8 cellular contexts compared by ENCODE assay signal in genomic region chr12:21500786-21501257, GRCh38. TPM values are rescaled to one million over a fixed set of nuclear protein-coding genes. Genes with fewer than 3 reads are reported as not detected.
DNase-seq lines count a peak whose midpoint lies in the region; ATAC-seq and TF ChIP-seq lines count a peak whose summit lies in the region.

No MANE protein-coding gene starts in this region.

- peaks cover 40% of the 10 kb centered on the region for H3K79me2 ChIP-seq in OCI-LY1 (ENCODE audit: insufficient read depth, low read length)

- peaks cover 33% of the 10 kb centered on the region for H3K36me3 ChIP-seq in OCI-LY1 (ENCODE audit: insufficient read depth, low read length)
- H3K36me3 ChIP-seq in right atrium auricular region = peaks cover 7% of the 10 kb centered on the region
- peaks cover 8 to 17% of the 10 kb centered on the region in 2 donors for H3K36me3 ChIP-seq in thyroid gland

- no peak for ATAC-seq in HG03521 (IDR thresholded peaks at IDR 0.05; ENCODE audit: unreplicated experiment)

- H3K27me3 ChIP-seq in OCI-LY1 (ENCODE audit: insufficient read depth, low read length) = no peaks in the 10 kb centered on the region
- H3K27me3 ChIP-seq in right atrium auricular region = no peaks in the 10 kb centered on the region
- H3K27me3 ChIP-seq in thyroid gland = no peaks in the 10 kb centered on the region

- H3K9me2 ChIP-seq in OCI-LY1 (ENCODE audit: low read depth, low read length) = no peaks in the 10 kb centered on the region

- H3K27ac ChIP-seq in OCI-LY1 (ENCODE audit: low read depth, low read length, poor library complexity, severe bottlenecking) (no peak overlapping the region), right atrium auricular region (peak overlapping the region; percentile 91 to 93), thyroid gland (peak overlapping the region in 2 of 3 donors; percentile 46 to 51)

- H3K9me3 ChIP-seq in OCI-LY1 (ENCODE audit: low read length) = no peaks in the 10 kb centered on the region
- no peaks in the 10 kb centered on the region for H3K9me3 ChIP-seq in right atrium auricular region
- H3K9me3 ChIP-seq in thyroid gland = no peaks in the 10 kb centered on the region

- no peak for TF ChIP-seq POLR2A in thyroid gland (IDR thresholded peaks at IDR 0.05)

- no peaks in the 10 kb centered on the region for H3F3A ChIP-seq in OCI-LY1 (ENCODE audit: insufficient read depth, low read length)

- DNase-seq in NCI-H82 (lab: John Stamatoyannopoulos, UW) (peak; percentile 61), NCI-H82 treated with DMSO at 0.1 percent for 48 hours (lab: John Stamatoyannopoulos, UW; ENCODE audit: unreplicated experiment) (no peak), right atrium auricular region (ENCODE audit: low spot score) (no peak), thyroid gland (no peak)
- DNase-seq in stimulated activated CD4-positive, alpha-beta T cell treated with anti-CD3 and anti-CD28 coated beads, Interleukin-4, amount 100 ng/mL, for 4 hours = no peak
- no peak for DNase-seq in activated CD4-positive, alpha-beta T cell treated with anti-CD3 and anti-CD28 coated beads, Interleukin-2, amount 50 U/mL, for 4 hours

- H2AFZ ChIP-seq in OCI-LY1 (ENCODE audit: low read length) = no peak overlapping the region

- no peaks in the 10 kb centered on the region for H4K20me1 ChIP-seq in OCI-LY1 (ENCODE audit: insufficient read depth, low read length)

- WGBS in thyroid gland, 2 donors = 12 to 14% methylated on average over 8 of the region's 8 CpGs

- intact Hi-C loops in thyroid gland (cut with DNase I) = no loop called here

- peak overlapping the region; percentile 67 for H3K9ac ChIP-seq in OCI-LY1 (ENCODE audit: low read length)

- no peak for TF ChIP-seq CTCF in OCI-LY1 (IDR thresholded peaks at IDR 0.05; ENCODE audit: low read length)
- TF ChIP-seq CTCF in right atrium auricular region (IDR thresholded peaks at IDR 0.05) = no peak
- TF ChIP-seq CTCF in thyroid gland (IDR thresholded peaks at IDR 0.05) = no peak

- H3K4me3 ChIP-seq in OCI-LY1 (ENCODE audit: low read depth, low read length, poor library complexity, severe bottlenecking) = peak overlapping the region; percentile 88
- H3K4me3 ChIP-seq in right atrium auricular region = peak overlapping the region; percentile 92 to 98
- peak overlapping the region; percentile 23 to 89 (median 36) for H3K4me3 ChIP-seq in thyroid gland (replicated peaks in 1 of 3)

- H3K4me2 ChIP-seq in OCI-LY1 (ENCODE audit: low read length) = peak overlapping the region; percentile 75

- H3K4me1 ChIP-seq in OCI-LY1 (ENCODE audit: insufficient read depth, low read length, severe bottlenecking) (peaks cover 32% of the 10 kb centered on the region), right atrium auricular region (peaks cover 0 to 50% of the 10 kb centered on the region in 2 donors), thyroid gland (peaks cover 13 to 39% of the 10 kb centered on the region in 2 donors)

RNA-seq across cellular contexts. Expression of gene RECQL, which starts 0.6 kb away (rescaled TPM):
- total RNA-seq in right atrium auricular region (10 to 100 TPM; 17.8 to 20.0 TPM), thyroid gland (10 to 100 TPM; 26.8 to 71.2 (median 46.4) TPM)

RNA-seq across cellular contexts. Expression of gene GOLT1B, which starts 0.8 kb away (rescaled TPM):
- 10 to 100 TPM; 15.5 to 16.9 TPM for total RNA-seq in right atrium auricular region
- total RNA-seq in thyroid gland = 100 to 1,000 TPM in 1 of 4 donors, 10 to 100 TPM in 3; 22.5 to 108 (median 40.1) TPM

RNA-seq across cellular contexts. Expression of gene SPX, which starts 25.3 kb away (rescaled TPM):
- total RNA-seq in right atrium auricular region (1 to 10 TPM; 5.6 to 8.3 TPM), thyroid gland (10 to 100 TPM; 18.0 to 48.2 (median 40.4) TPM)

Comparison
In these comparisons a context has a peak if more than half of its experiments do, and no peak if none do; other contexts are left out.
1. H3K4me3 ChIP-seq: peak in every context shown above with its lines; median percentile 95 in right atrium auricular region; 88 in OCI-LY1; 36 in thyroid gland.